1 cellular context compared by ENCODE assay signal in the genomic region with DNA sequence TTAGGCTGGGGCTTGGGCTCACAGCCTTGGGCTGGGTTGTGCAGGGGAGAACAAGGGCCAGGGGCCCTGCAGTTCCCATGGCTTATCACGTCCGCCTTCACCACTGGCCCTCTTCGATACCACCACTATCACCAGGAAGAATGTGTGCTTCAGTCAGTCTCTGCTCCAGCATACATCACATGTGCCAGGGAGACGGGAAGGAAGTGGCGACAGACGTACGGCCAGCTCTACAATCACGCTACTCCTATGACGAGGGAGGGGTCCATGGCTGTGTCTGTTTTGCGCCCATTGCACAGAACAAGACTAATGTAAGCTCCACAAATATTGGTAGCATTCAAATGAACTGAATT.
TF ChIP-seq lines count a peak whose summit lies in the region.

No MANE protein-coding gene starts in this region.

TF ChIP-seq in HCT116, 20 proteins besides CTCF, POLR2A, EP300 and RAD21 (continued from another document):
- TF ChIP-seq, protein P1, sequence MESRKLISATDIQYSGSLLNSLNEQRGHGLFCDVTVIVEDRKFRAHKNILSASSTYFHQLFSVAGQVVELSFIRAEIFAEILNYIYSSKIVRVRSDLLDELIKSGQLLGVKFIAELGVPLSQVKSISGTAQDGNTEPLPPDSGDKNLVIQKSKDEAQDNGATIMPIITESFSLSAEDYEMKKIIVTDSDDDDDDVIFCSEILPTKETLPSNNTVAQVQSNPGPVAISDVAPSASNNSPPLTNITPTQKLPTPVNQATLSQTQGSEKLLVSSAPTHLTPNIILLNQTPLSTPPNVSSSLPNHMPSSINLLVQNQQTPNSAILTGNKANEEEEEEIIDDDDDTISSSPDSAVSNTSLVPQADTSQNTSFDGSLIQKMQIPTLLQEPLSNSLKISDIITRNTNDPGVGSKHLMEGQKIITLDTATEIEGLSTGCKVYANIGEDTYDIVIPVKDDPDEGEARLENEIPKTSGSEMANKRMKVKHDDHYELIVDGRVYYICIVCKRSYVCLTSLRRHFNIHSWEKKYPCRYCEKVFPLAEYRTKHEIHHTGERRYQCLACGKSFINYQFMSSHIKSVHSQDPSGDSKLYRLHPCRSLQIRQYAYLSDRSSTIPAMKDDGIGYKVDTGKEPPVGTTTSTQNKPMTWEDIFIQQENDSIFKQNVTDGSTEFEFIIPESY (IDR thresholded peaks at IDR 0.05; ENCODE audit: extremely low read depth, insufficient replicate concordance, low read length): no peak
- TF ChIP-seq, protein P2, sequence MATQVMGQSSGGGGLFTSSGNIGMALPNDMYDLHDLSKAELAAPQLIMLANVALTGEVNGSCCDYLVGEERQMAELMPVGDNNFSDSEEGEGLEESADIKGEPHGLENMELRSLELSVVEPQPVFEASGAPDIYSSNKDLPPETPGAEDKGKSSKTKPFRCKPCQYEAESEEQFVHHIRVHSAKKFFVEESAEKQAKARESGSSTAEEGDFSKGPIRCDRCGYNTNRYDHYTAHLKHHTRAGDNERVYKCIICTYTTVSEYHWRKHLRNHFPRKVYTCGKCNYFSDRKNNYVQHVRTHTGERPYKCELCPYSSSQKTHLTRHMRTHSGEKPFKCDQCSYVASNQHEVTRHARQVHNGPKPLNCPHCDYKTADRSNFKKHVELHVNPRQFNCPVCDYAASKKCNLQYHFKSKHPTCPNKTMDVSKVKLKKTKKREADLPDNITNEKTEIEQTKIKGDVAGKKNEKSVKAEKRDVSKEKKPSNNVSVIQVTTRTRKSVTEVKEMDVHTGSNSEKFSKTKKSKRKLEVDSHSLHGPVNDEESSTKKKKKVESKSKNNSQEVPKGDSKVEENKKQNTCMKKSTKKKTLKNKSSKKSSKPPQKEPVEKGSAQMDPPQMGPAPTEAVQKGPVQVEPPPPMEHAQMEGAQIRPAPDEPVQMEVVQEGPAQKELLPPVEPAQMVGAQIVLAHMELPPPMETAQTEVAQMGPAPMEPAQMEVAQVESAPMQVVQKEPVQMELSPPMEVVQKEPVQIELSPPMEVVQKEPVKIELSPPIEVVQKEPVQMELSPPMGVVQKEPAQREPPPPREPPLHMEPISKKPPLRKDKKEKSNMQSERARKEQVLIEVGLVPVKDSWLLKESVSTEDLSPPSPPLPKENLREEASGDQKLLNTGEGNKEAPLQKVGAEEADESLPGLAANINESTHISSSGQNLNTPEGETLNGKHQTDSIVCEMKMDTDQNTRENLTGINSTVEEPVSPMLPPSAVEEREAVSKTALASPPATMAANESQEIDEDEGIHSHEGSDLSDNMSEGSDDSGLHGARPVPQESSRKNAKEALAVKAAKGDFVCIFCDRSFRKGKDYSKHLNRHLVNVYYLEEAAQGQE (IDR thresholded peaks at IDR 0.05; ENCODE audit: low read depth): no peak
- TF ChIP-seq SIN3A (IDR thresholded peaks at IDR 0.05; ENCODE audit: low read depth) (no peak), SP1 (IDR thresholded peaks at IDR 0.05; ENCODE audit: low read depth) (no peak), CBX3 (IDR thresholded peaks at IDR 0.05; ENCODE audit: low read depth) (no peak)
TF ChIP-seq in HCT116: peak in this region for 0.
